In the genomic region with DNA sequence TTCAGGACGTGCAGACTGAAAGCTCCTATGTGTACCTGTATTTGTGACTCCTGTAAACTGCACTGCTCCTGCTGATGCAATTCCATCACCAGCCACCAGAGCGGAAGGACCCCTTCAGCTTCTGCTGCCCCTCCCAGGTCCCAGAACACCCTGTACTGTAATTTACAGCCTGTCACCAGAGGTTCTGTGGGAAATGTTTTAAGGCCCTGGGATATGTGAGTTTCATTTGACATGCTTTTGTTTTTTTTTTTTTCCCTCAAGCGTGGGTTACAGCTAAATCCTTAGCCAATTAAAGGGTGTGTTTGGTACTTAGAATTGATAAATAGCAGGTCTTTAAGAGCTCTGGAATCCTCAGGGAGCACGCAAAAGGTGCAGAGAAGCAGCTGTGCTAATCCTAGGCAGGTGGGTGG, we compare ENCODE assay signal across 8 cellular contexts.
DNase-seq lines count a peak whose midpoint lies in the region; ATAC-seq and TF ChIP-seq lines count a peak whose summit lies in the region.

No MANE protein-coding gene starts in this region.

- H3K36me3 Mint-ChIP-seq in stimulated activated memory B cell treated with anti-CD40 and anti-IgM and Interleukin-4, amounts not matched to agents 10 μg/mL and 1 μg/mL and 100 μg/mL, for 72 hours, result no peaks in the 10 kb centered on the region

- H3K4me3 Mint-ChIP-seq in stimulated activated memory B cell treated with anti-CD40 and anti-IgM and Interleukin-4, amounts not matched to agents 10 μg/mL and 1 μg/mL and 100 μg/mL, for 72 hours, result no peak overlapping the region

- no peak overlapping the region for H3K4me3 ChIP-seq in epithelial cell of esophagus (ENCODE audit: low read length)

- H3K27me3 Mint-ChIP-seq in stimulated activated memory B cell treated with anti-CD40 and anti-IgM and Interleukin-4, amounts not matched to agents 10 μg/mL and 1 μg/mL and 100 μg/mL, for 72 hours, result no peaks in the 10 kb centered on the region

- H3K4me1 Mint-ChIP-seq in stimulated activated memory B cell treated with anti-CD40 and anti-IgM and Interleukin-4, amounts not matched to agents 10 μg/mL and 1 μg/mL and 100 μg/mL, for 72 hours, result peaks cover 6% of the 10 kb centered on the region

- no peaks in the 10 kb centered on the region for H3K9me3 Mint-ChIP-seq in stimulated activated memory B cell treated with anti-CD40 and anti-IgM and Interleukin-4, amounts not matched to agents 10 μg/mL and 1 μg/mL and 100 μg/mL, for 72 hours

- TF ChIP-seq CTCF in AG09319 (IDR thresholded peaks at IDR 0.05; ENCODE audit: low read depth, low read length), result peak; percentile 28
- peak; percentile 60 for TF ChIP-seq CTCF in epithelial cell of esophagus (IDR thresholded peaks at IDR 0.05; ENCODE audit: insufficient read depth, low read depth, low read length, missing control alignments)

- no peak overlapping the region for H3K27ac Mint-ChIP-seq in stimulated activated memory B cell treated with anti-CD40 and anti-IgM and Interleukin-4, amounts not matched to agents 10 μg/mL and 1 μg/mL and 100 μg/mL, for 72 hours

- DNase-seq in AG09319 (ENCODE audit: extremely low read depth, low read depth), result no peak
- DNase-seq in NCI-H526 (lab: John Stamatoyannopoulos, UW), result peak; percentile 60 to 74
- DNase-seq in epithelial cell of esophagus (ENCODE audit: low read depth), result peak; percentile 28
- DNase-seq in OCI-M2 (lab: John Stamatoyannopoulos, UW; ENCODE audit: unreplicated experiment), result no peak
- no peak for DNase-seq in GF-D8 (lab: John Stamatoyannopoulos, UW)

- ATAC-seq in GM18861 (IDR thresholded peaks at IDR 0.05; ENCODE audit: unreplicated experiment), result peak; percentile 54
- peak; percentile 56 for ATAC-seq in HG03103 (IDR thresholded peaks at IDR 0.05; ENCODE audit: low read depth, unreplicated experiment)
- peak; percentile 56 for ATAC-seq in stimulated activated memory B cell treated with anti-CD40 and anti-IgM and Interleukin-4, amounts not matched to agents 10 μg/mL and 1 μg/mL and 100 μg/mL, for 72 hours

Comparison
In these comparisons a context has a peak if more than half of its experiments do, and no peak if none do; other contexts are left out.
1. DNase-seq: peak in NCI-H526 (2 of 2) and epithelial cell of esophagus (single experiment); none in AG09319 (single experiment), OCI-M2 (single experiment) and GF-D8 (single experiment).
2. Peak in every context shown above with its lines, with median percentiles within 50 percentile points of each other: ATAC-seq.